ENCODE assay signal across 1 cellular context in the genomic region with DNA sequence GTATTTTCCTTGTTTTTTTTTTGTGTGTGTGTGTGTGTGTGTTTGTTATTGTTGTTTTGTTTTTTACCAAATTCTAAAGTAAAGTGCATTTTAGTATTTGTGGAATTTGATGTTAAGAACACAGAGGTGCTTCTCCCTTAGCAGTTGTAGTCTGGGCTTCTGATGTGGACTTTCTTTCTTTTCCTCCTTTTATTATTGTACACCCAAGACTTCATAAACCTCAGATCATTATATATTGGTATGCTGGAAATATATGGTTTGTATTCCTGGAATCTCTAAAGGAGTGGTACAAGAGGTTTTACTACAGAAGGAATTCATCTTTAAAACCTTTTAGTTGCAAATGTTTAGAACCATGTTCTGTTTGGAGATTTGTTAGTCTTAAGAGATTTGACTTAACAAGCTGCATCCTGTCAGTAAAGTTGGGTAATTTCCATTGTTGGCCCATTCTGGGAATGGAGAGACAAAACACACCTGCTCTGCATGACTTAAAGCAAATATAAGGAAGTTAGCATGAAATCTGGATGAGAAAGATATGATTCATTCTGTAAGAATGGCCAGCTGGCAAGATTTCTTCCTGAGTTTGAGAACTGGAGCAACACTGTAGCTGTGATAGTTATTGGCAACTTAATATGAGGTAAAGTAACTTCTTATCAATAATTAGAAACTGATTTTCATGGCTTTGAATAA.
TF ChIP-seq lines count a peak whose summit lies in the region.

No MANE protein-coding gene starts in this region.

TF ChIP-seq in SK-N-SH, 30 proteins besides CTCF, POLR2A, EP300 and RAD21 (continued from another document):
- TF ChIP-seq, protein P1, sequence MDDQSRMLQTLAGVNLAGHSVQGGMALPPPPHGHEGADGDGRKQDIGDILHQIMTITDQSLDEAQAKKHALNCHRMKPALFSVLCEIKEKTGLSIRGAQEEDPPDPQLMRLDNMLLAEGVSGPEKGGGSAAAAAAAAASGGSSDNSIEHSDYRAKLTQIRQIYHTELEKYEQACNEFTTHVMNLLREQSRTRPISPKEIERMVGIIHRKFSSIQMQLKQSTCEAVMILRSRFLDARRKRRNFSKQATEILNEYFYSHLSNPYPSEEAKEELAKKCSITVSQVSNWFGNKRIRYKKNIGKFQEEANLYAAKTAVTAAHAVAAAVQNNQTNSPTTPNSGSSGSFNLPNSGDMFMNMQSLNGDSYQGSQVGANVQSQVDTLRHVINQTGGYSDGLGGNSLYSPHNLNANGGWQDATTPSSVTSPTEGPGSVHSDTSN (IDR thresholded peaks at IDR 0.05) = peak; percentile 53
- TF ChIP-seq, protein P2, sequence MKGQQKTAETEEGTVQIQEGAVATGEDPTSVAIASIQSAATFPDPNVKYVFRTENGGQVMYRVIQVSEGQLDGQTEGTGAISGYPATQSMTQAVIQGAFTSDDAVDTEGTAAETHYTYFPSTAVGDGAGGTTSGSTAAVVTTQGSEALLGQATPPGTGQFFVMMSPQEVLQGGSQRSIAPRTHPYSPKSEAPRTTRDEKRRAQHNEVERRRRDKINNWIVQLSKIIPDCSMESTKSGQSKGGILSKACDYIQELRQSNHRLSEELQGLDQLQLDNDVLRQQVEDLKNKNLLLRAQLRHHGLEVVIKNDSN (IDR thresholded peaks at IDR 0.05; ENCODE audit: borderline replicate concordance, low read depth) = no peak
- TF ChIP-seq MEF2A (IDR thresholded peaks at IDR 0.05; ENCODE audit: borderline replicate concordance, low read depth) = no peak
- TF ChIP-seq TAF1 (IDR thresholded peaks at IDR 0.05; ENCODE audit: borderline replicate concordance, low read depth, low read length) = no peak
